Comparison of ENCODE assay signal across 12 cellular contexts in the genomic region with DNA sequence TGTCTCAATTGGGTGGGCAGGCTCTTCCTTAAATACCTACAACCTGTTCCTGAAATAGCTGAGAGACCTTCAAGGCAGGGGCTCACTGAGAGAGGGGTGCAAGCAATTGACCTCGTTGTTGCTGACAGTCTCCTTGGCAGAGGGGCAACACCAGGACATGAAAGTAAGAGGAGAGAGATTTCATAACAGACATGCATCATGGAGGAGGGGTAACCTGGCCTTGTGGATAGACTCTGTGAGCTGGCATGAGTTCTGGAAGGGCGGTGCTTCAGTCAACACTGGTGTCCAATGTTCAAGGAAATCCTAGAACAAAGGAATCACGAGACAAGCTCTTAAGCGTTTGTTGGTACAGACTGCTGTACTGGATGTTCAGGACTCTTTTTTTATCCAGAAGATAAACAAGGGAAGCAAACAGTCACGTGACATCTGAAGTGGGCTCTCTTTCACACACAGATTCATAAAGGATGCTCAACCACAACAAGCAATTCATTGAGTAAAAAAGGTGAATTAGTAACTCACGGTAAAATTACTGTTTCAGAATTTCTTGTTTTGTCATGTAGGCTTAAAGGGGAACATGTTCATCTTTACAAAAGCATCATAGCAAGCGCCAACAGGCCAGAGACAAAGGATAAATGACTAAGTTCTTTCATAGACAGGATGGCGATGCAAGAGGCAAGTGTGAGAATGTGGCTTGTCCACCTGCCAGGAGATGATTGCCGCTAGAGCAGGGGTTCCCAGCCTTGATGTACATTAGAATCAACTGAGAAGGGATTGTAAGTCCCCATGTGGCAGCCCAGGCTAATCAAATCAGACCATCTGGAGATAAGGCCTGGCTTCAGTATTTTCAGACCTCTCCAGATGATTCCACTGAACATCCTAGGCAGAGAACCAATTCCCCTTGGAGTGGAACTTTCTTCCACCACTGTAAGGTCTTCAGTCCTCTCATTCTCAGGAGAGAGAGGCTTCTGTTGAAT. TPM values are rescaled to one million over a fixed set of nuclear protein-coding genes. Genes with fewer than 3 reads are reported as not detected.
DNase-seq lines count a peak whose midpoint lies in the region; ATAC-seq and TF ChIP-seq lines count a peak whose summit lies in the region.
"Had no signal": no experiment of that assay in that cellular context is flagged by ENCODE, and none has a peak within 500 bp of the region (broad histone marks: within the 10 kb centered on the region; RNA-seq: fewer than 3 reads in every experiment).

No MANE protein-coding gene starts in this region.

- H3K4me3 ChIP-seq in breast epithelium (no peak overlapping the region), lower lobe of right lung (no peak overlapping the region)
- H3K4me3 ChIP-seq: testis had no signal

- TF ChIP-seq POLR2A in breast epithelium (IDR thresholded peaks at IDR 0.05): no peak

- H3K27me3 ChIP-seq in breast epithelium (no peaks in the 10 kb centered on the region), lower lobe of right lung (ENCODE audit: low read depth) (no peaks in the 10 kb centered on the region)
- H3K27me3 ChIP-seq: testis had no signal

- no peak for TF ChIP-seq CTCF in breast epithelium (IDR thresholded peaks at IDR 0.05)
- no peak for TF ChIP-seq CTCF in lower lobe of right lung (IDR thresholded peaks at IDR 0.05)

- DNase-seq in DMS79 treated with DMSO at 0.1 percent for 48 hours (lab: John Stamatoyannopoulos, UW): peak; percentile 38
- DNase-seq in NCI-H2107 (lab: John Stamatoyannopoulos, UW): peak; percentile 47
- DNase-seq in breast epithelium (ENCODE audit: low spot score in 2 of 2): peak; percentile 56 to 63
- peak; percentile 62 for DNase-seq in lower lobe of right lung
- no peak for DNase-seq in substantia nigra (lab: John Stamatoyannopoulos, UW)
- DNase-seq in activated gamma-delta T cell treated with Interleukin-2 at 50 U/mL for 16 hours: no peak
- DNase-seq: activated CD4-positive, CD25-positive, alpha-beta regulatory T cell treated with anti-CD3 and anti-CD28 coated beads, Interleukin-2, amount 50 U/mL, for 72 hours; CD8-positive, alpha-beta T cell; stimulated activated CD4-positive, alpha-beta T cell treated with anti-CD3 and anti-CD28 coated beads, Interleukin-4, amount 100 ng/mL, for 1 hour; testis had no signal

- H3K4me1 ChIP-seq in breast epithelium (no peaks in the 10 kb centered on the region), lower lobe of right lung (peaks cover 19% of the 10 kb centered on the region)
- H3K4me1 ChIP-seq: testis had no signal

- no peaks in the 10 kb centered on the region for H3K36me3 ChIP-seq in breast epithelium
- no peaks in the 10 kb centered on the region for H3K36me3 ChIP-seq in lower lobe of right lung

- ATAC-seq in lower lobe of right lung: peak; percentile 50 to 77
- no peak for ATAC-seq in HG03159 (IDR thresholded peaks at IDR 0.05; ENCODE audit: unreplicated experiment)
- ATAC-seq in GM18858 (IDR thresholded peaks at IDR 0.05; ENCODE audit: unreplicated experiment): no peak
- ATAC-seq: CD8-positive, alpha-beta T cell had no signal

- H3K27ac ChIP-seq in breast epithelium (peak overlapping the region; percentile 33 to 39), lower lobe of right lung (peak overlapping the region; percentile 37), substantia nigra (ENCODE audit: low read depth, low read length, poor library complexity, severe bottlenecking) (no peak overlapping the region)
- H3K27ac ChIP-seq: testis had no signal

- intact Hi-C loops in breast epithelium (cut with DNase I; ENCODE audit: low total_unique reads) (no loop called here), lower lobe of right lung (cut with DNase I) (no loop called here)

- H3K9me3 ChIP-seq in breast epithelium: no peaks in the 10 kb centered on the region
- no peaks in the 10 kb centered on the region for H3K9me3 ChIP-seq in lower lobe of right lung
- H3K9me3 ChIP-seq: testis had no signal

RNA-seq across cellular contexts. Expression of gene ANKRA2, which starts 20.7 kb away (rescaled TPM):
- total RNA-seq in breast epithelium: 10 to 100 TPM; 28.8 to 83.9 (median 44.2) TPM
- 26.7 TPM for total RNA-seq in lower lobe of right lung

RNA-seq across cellular contexts. Expression of gene UTP15, which starts 20.8 kb away (rescaled TPM):
- total RNA-seq in breast epithelium: 10 to 100 TPM; 38.7 to 61.6 (median 39.0) TPM
- total RNA-seq in lower lobe of right lung: 12.8 TPM

RNA-seq across cellular contexts. Expression of gene BTF3, which starts 46.5 kb away (rescaled TPM):
- total RNA-seq in breast epithelium: 100 to 1,000 TPM; 503 to 575 (median 519) TPM
- total RNA-seq in lower lobe of right lung: 388 TPM

Comparison
In these comparisons a context has a peak if more than half of its experiments do, and no peak if none do; other contexts are left out.
1. DNase-seq: peak in DMS79 treated with DMSO at 0.1 percent for 48 hours (single experiment), NCI-H2107 (single experiment), breast epithelium (2 of 2) and lower lobe of right lung (single experiment); none in substantia nigra (0 of 49) and activated gamma-delta T cell treated with Interleukin-2 at 50 U/mL for 16 hours (single experiment).
2. ATAC-seq: peak in lower lobe of right lung (2 of 2); none in HG03159 (single experiment) and GM18858 (single experiment).